Comparison of ENCODE assay signal across 20 cellular contexts in the genomic region with DNA sequence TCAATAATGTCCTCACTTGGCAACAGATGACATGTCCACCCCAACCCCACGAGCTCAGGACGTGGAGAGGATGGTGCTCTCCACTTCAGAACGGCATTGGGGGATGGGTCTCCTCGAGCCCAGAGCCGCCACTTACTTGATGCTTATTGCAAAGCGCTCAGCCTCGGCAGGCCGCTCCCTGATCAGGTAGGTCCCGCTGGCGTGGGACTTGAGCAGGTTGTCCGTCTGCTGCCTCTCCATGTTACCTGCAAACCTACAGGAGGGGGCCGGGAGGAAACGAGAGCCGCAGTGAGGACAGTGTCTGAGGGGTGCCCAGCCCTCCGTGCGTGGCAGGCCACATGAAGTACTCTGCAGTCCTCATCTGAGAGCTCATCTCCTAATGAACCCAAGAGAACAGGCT. TPM values are rescaled to one million over a fixed set of nuclear protein-coding genes. Genes with fewer than 3 reads are reported as not detected.
DNase-seq lines count a peak whose midpoint lies in the region; ATAC-seq, FAIRE-seq and TF ChIP-seq lines count a peak whose summit lies in the region.
"Had no signal": no experiment of that assay in that cellular context is flagged by ENCODE, and none has a peak within 500 bp of the region (broad histone marks: within the 10 kb centered on the region; RNA-seq: fewer than 3 reads in every experiment).

No MANE protein-coding gene starts in this region.

- peak overlapping the region; percentile 18; the same call in 1 of the 2 replicates for H4K91ac ChIP-seq in IMR-90 (ENCODE audit: insufficient read depth, low read depth, low read length)

- no peak for TF ChIP-seq RAD21 in IMR-90 (IDR thresholded peaks at IDR 0.05; ENCODE audit: low read length)
- no peak for TF ChIP-seq RAD21 in HepG2 (CRISPR knock-in tag; IDR thresholded peaks at IDR 0.05)

- peaks cover 4% of the 10 kb centered on the region; the same call in 1 of the 2 replicates for H3K4me1 ChIP-seq in IMR-90 (ENCODE audit: control insufficient read depth, insufficient read depth, low read length)
- no peaks in the 10 kb centered on the region for H3K4me1 ChIP-seq in HepG2 (ENCODE audit: insufficient read depth, low read length)
- H3K4me1 ChIP-seq in smooth muscle cell (ENCODE audit: low read depth) = no peaks in the 10 kb centered on the region

- no peaks in the 10 kb centered on the region; the same call in 1 of the 2 replicates for H3K9me1 ChIP-seq in IMR-90 (ENCODE audit: insufficient read depth, low read length)

- H3K9me3 ChIP-seq in IMR-90 (ENCODE audit: control insufficient read depth, insufficient read depth, low read length) = no peaks in the 10 kb centered on the region
- 0 out of 2 replicates have a peak, but pooled peaks cover 5% of the 10 kb centered on the region for H3K9me3 ChIP-seq in HepG2 (ENCODE audit: low read length)
- H3K9me3 ChIP-seq in smooth muscle cell (replicated peaks; ENCODE audit: low read depth) = no peaks in the 10 kb centered on the region

- H3K4me1 Mint-ChIP-seq in WTC11 = no peaks in the 10 kb centered on the region
- no peaks in the 10 kb centered on the region for H3K4me1 Mint-ChIP-seq in activated T-helper 17 cell treated with anti-CD3 and anti-CD28 coated beads, Interleukin-2, amount 50 U/mL, for 72 hours
- H3K4me1 Mint-ChIP-seq: IgD-negative memory B cell had no signal

- no peak overlapping the region; the same call in 2 of the 3 replicates for H2BK15ac ChIP-seq in IMR-90 (ENCODE audit: low read depth, low read length)

- H3K4me3 Mint-ChIP-seq in WTC11 = no peak overlapping the region
- H3K4me3 Mint-ChIP-seq in activated T-helper 17 cell treated with anti-CD3 and anti-CD28 coated beads, Interleukin-2, amount 50 U/mL, for 72 hours = no peak overlapping the region

- TF ChIP-seq CTCF in IMR-90 (conservative IDR thresholded peaks at IDR 0.05; ENCODE audit: low read depth, low read length) = no peak
- no peak for TF ChIP-seq CTCF in WTC11 (IDR thresholded peaks at IDR 0.05)
- TF ChIP-seq CTCF in HepG2 (CRISPR knock-in tag; IDR thresholded peaks at IDR 0.05) = no peak
- no peak for TF ChIP-seq CTCF in smooth muscle cell (IDR thresholded peaks at IDR 0.05; ENCODE audit: borderline replicate concordance, insufficient read depth, poor library complexity, severe bottlenecking)

- no peak for DNase-seq in IMR-90
- peak; percentile 5 for DNase-seq in WTC11 (ENCODE audit: low spot score)
- no peak for DNase-seq in HepG2 (ENCODE audit: low spot score)
- DNase-seq in smooth muscle cell (lab: John Stamatoyannopoulos, UW; ENCODE audit: unreplicated experiment) = no peak
- DNase-seq in DMS153 (lab: John Stamatoyannopoulos, UW) = no peak
- no peak for DNase-seq in NCI-H82 treated with DMSO at 0.1 percent for 48 hours (lab: John Stamatoyannopoulos, UW; ENCODE audit: unreplicated experiment)
- DNase-seq: COR-L47, DMS53, Kasumi-1, MM.1S, NCI-H1105, NCI-H1694, NCI-H2107, NCI-H2227 treated with DMSO at 0.1 percent for 48 hours, NCI-H524, SHP77 had no signal

- peak overlapping the region; percentile 16; the same call in 1 of the 2 replicates for H2BK120ac ChIP-seq in IMR-90 (ENCODE audit: low read depth, low read length)

- H3K79me1 ChIP-seq in IMR-90 (ENCODE audit: low read depth in 1 of 2, low read length in 2 of 2) = no peaks in the 10 kb centered on the region; a peak in 1 of 4 replicates

- peak overlapping the region; percentile 55; the same call in 1 of the 2 replicates for H3K4ac ChIP-seq in IMR-90 (ENCODE audit: low read depth, low read length)

- intact Hi-C loops in IMR-90 (cut with micrococcal nuclease) (no loop called here), HepG2 (cut with micrococcal nuclease; ENCODE audit: unreplicated experiment) (no loop called here)

- no peak overlapping the region for H3K23ac ChIP-seq in IMR-90 (ENCODE audit: low read depth, low read length)

- H3K4me3 ChIP-seq in IMR-90 (ENCODE audit: insufficient read depth, low read depth, low read length) (no peak overlapping the region), HepG2 (replicated peaks in 1 of 3; ENCODE audit: insufficient read depth in 1 of 3, low read depth in 2 of 3, low read length in 3 of 3) (no peak overlapping the region), smooth muscle cell (no peak overlapping the region)

- TF ChIP-seq POLR2A in IMR-90 (IDR thresholded peaks at IDR 0.05; ENCODE audit: low read depth, low read length) (no peak), HepG2 (IDR thresholded peaks at IDR 0.05; ENCODE audit: insufficient read depth in 1 of 2, low read depth in 2 of 2, low read length in 2 of 2) (no peak)

- H2AK9ac ChIP-seq in IMR-90 (replicated peaks; ENCODE audit: low read depth, low read length, poor library complexity) = no peak overlapping the region

- no peak overlapping the region for H3K18ac ChIP-seq in IMR-90 (ENCODE audit: low read depth, low read length)

- H2AK5ac ChIP-seq in IMR-90 (ENCODE audit: low read depth, low read length) = no peak overlapping the region

- H4K20me1 ChIP-seq in IMR-90 (ENCODE audit: insufficient read depth, low read length) = peaks cover 8% of the 10 kb centered on the region; the same call in 1 of the 2 replicates
- H4K20me1 ChIP-seq in HepG2 (ENCODE audit: insufficient read depth, low read length) = no peaks in the 10 kb centered on the region
- no peaks in the 10 kb centered on the region for H4K20me1 ChIP-seq in smooth muscle cell (ENCODE audit: low read depth)

- dilution Hi-C loops in IMR-90 (cut with HindIII; ENCODE audit: low sequenced_read_pairs, unreplicated experiment) = loop anchor here (25.0 kb wide), 1 partner anchor 238 kb away; no protein-coding TSS in a partner anchor

- H3K36me3 ChIP-seq in IMR-90 (ENCODE audit: control insufficient read depth, insufficient read depth, low read length) = peaks cover 60% of the 10 kb centered on the region
- peaks cover 27 to 69% of the 10 kb centered on the region in 2 experiments; a peak in 4 of 5 replicates for H3K36me3 ChIP-seq in HepG2 (replicated peaks in 1 of 2; ENCODE audit: control insufficient read depth in 1 of 2, insufficient read depth in 2 of 2, low read length in 2 of 2)
- H3K36me3 ChIP-seq in smooth muscle cell (ENCODE audit: low read depth) = no peaks in the 10 kb centered on the region

- POLR2A ChIA-PET in IMR-90 (lab: Charles Lee; ENCODE audit: unreplicated experiment) (no interaction called here), WTC11 (lab: Charles Lee) (no interaction called here), HepG2 (lab: Yijun Ruan, JAX) (no interaction called here)

- H3K27me3 ChIP-seq in IMR-90 (ENCODE audit: control insufficient read depth, insufficient read depth, low read length) (no peaks in the 10 kb centered on the region), HepG2 (ENCODE audit: control insufficient read depth in 1 of 2, insufficient read depth in 2 of 2, low read length in 2 of 2) (no peaks in the 10 kb centered on the region), smooth muscle cell (ENCODE audit: low read depth) (no peaks in the 10 kb centered on the region)

- no peak for TF ChIP-seq EP300 in HepG2 (IDR thresholded peaks at IDR 0.05; ENCODE audit: low read depth in 2 of 2, low read length in 2 of 2)
- no peak for TF ChIP-seq EP300 in HepG2 (CRISPR knock-in tag; IDR thresholded peaks at IDR 0.05; ENCODE audit: borderline replicate concordance)

- peak overlapping the region; percentile 32 for H2BK5ac ChIP-seq in IMR-90 (ENCODE audit: low read depth, low read length, poor library complexity, severe bottlenecking)

- H3K9ac ChIP-seq in IMR-90 (ENCODE audit: low read depth, low read length) (no peak overlapping the region), HepG2 (ENCODE audit: insufficient read depth, low read depth, low read length) (no peak overlapping the region), smooth muscle cell (ENCODE audit: low read depth) (no peak overlapping the region)

- H3K36me3 Mint-ChIP-seq in WTC11 = peaks cover 27% of the 10 kb centered on the region
- H3K36me3 Mint-ChIP-seq in activated T-helper 17 cell treated with anti-CD3 and anti-CD28 coated beads, Interleukin-2, amount 50 U/mL, for 72 hours (ENCODE audit: low read depth) = no peaks in the 10 kb centered on the region

- H2AFZ ChIP-seq in IMR-90 (replicated peaks; ENCODE audit: low read length, poor library complexity) (no peak overlapping the region), HepG2 (ENCODE audit: low read length) (no peak overlapping the region), smooth muscle cell (ENCODE audit: low read depth) (no peak overlapping the region)

- 0 out of 2 replicates have a peak overlapping the region, but pooled peaks have one; percentile 5 for H2BK20ac ChIP-seq in IMR-90 (ENCODE audit: low read depth, low read length)

- no peak for ATAC-seq in IMR-90 (ENCODE audit: low read depth)
- no peak for ATAC-seq in WTC11
- no peak for ATAC-seq in HepG2
- ATAC-seq in activated T-helper 17 cell treated with anti-CD3 and anti-CD28 coated beads, Interleukin-2, amount 50 U/mL, for 72 hours (replicated peaks) = no peak
- ATAC-seq: Panc1 had no signal

- in situ Hi-C loops in IMR-90 (cut with MboI; ENCODE audit: low sequenced_read_pairs) (loop anchor here (25.0 kb wide), 1 partner anchor 363 kb away; a partner anchor contains a TSS), HepG2 (cut with HindIII; ENCODE audit: extremely low pct_ligation_motif_present, low pct_unique_long_range_greater_than_20kb) (no loop called here)

- no TSS peak for BruUV-seq in IMR-90 (replicated peaks; lab: Mats Ljungman, UMichigan)
- BruUV-seq in HepG2 (replicated peaks; lab: Mats Ljungman, UMichigan) = no TSS peak

- H3K4me2 ChIP-seq in IMR-90 (ENCODE audit: low read depth, low read length) (no peak overlapping the region), HepG2 (ENCODE audit: low read depth, low read length) (no peak overlapping the region), smooth muscle cell (no peak overlapping the region)

- H4K5ac ChIP-seq in IMR-90 (ENCODE audit: low read depth, low read length) = no peak overlapping the region

- no peak overlapping the region for H3K56ac ChIP-seq in IMR-90 (ENCODE audit: extremely low read depth, insufficient read depth, low read length)

- no peaks in the 10 kb centered on the region for H3K9me3 Mint-ChIP-seq in WTC11
- no peaks in the 10 kb centered on the region for H3K9me3 Mint-ChIP-seq in activated T-helper 17 cell treated with anti-CD3 and anti-CD28 coated beads, Interleukin-2, amount 50 U/mL, for 72 hours
- H3K9me3 Mint-ChIP-seq: IgD-negative memory B cell had no signal

- no peak for FAIRE-seq in HepG2 (lab: Jason Lieb, UNC)
- FAIRE-seq: H54 had no signal

- 97% methylated on average over 11 of the region's 16 CpGs; no CpG with 5 or more reads in 1 of the 2 experiments for WGBS in IMR-90 (ENCODE audit: extremely low coverage in 2 of 2, insufficient read length in 1 of 2), 2 experiments
- WGBS in HepG2 (ENCODE audit: low lambda C conversion rate) = 97% methylated on average over 5 of the region's 16 CpGs
- over 99% methylated on average over 16 of the region's 16 CpGs for WGBS in smooth muscle cell (ENCODE audit: low lambda C conversion rate)

- H3K14ac ChIP-seq in IMR-90 (replicated peaks; ENCODE audit: low read depth, low read length) = no peak overlapping the region

- H3K27ac Mint-ChIP-seq in WTC11 = no peak overlapping the region
- no peak overlapping the region for H3K27ac Mint-ChIP-seq in activated T-helper 17 cell treated with anti-CD3 and anti-CD28 coated beads, Interleukin-2, amount 50 U/mL, for 72 hours

- H3K79me2 ChIP-seq in HepG2 (ENCODE audit: insufficient read depth, low read length) (no peaks in the 10 kb centered on the region), smooth muscle cell (ENCODE audit: low read depth) (no peaks in the 10 kb centered on the region)

- H4K8ac ChIP-seq in IMR-90 (ENCODE audit: low read depth in 2 of 2, low read length in 2 of 2) = no peak overlapping the region

- H3K27ac ChIP-seq in IMR-90 (ENCODE audit: insufficient read depth, low read length) (no peak overlapping the region), HepG2 (ENCODE audit: extremely low read length, insufficient read depth, low read length) (no peak overlapping the region), smooth muscle cell (ENCODE audit: low read depth) (peak overlapping the region; percentile 81)

- H3K27me3 Mint-ChIP-seq in WTC11 (ENCODE audit: low read depth) = no peaks in the 10 kb centered on the region
- no peaks in the 10 kb centered on the region for H3K27me3 Mint-ChIP-seq in activated T-helper 17 cell treated with anti-CD3 and anti-CD28 coated beads, Interleukin-2, amount 50 U/mL, for 72 hours
- H3K27me3 Mint-ChIP-seq: IgD-negative memory B cell had no signal

- CTCF ChIA-PET in IMR-90 (lab: Yijun Ruan, JAX) (no interaction called here), WTC11 (lab: Charles Lee) (no interaction called here), HepG2 (lab: Yijun Ruan, JAX; ENCODE audit: low intra/inter-chr PET ratio, low total read pairs) (no interaction called here)

- H3F3A ChIP-seq in smooth muscle cell (ENCODE audit: low read depth) = no peaks in the 10 kb centered on the region

RNA-seq across cellular contexts. Expression of a gene that starts 36.6 kb away (rescaled TPM):
- total RNA-seq in IMR-90 (2012; rRNA removed) (4.7 and 5.0 TPM in 2 replicates), WTC11 (2021) (8.5 to 15.2 TPM (median 13.7 TPM) in 3 replicates), HepG2 (2016; rRNA removed; fragmentation: Illumina TruSeq; extraction: Trizol) (32.5 and 34.9 TPM in 2 replicates), smooth muscle cell (3.3 and 4.5 TPM in 2 replicates)
- polyA plus RNA-seq in IMR-90 (2012; rRNA removed) (7.5 and 8.5 TPM in 2 replicates), HepG2 (2011; rRNA removed) (11.6 and 15.6 TPM in 2 replicates), smooth muscle cell (10.1 and 11.8 TPM in 2 replicates)
- polyA plus RNA-seq in IMR-90 (2012; cell fraction: cytosol; rRNA removed) = 5.0 and 8.3 TPM in 2 replicates
- polyA plus RNA-seq in IMR-90 (2012; cell fraction: nucleus; rRNA removed; ENCODE audit: low replicate concordance) = 9.2 and 23.8 TPM in 2 replicates
- 5.5 and 6.4 TPM in 2 replicates for total RNA-seq in HepG2 (2016; cell fraction: cytosol; rRNA removed; fragmentation: Illumina TruSeq; extraction: Trizol; ENCODE audit: low read depth)
- 25.6 and 34.1 TPM in 2 replicates for total RNA-seq in HepG2 (2016; cell fraction: insoluble cytoplasmic fraction; rRNA removed; fragmentation: Illumina TruSeq; extraction: Trizol)
- total RNA-seq in HepG2 (2016; cell fraction: membrane; rRNA removed; fragmentation: Illumina TruSeq; extraction: Trizol) = 13.0 TPM in 2 replicates
- total RNA-seq in HepG2 (2016; cell fraction: nucleus; rRNA removed; fragmentation: Illumina TruSeq; extraction: Trizol) = 26.8 and 31.9 TPM in 2 replicates
- 6.1 and 10.1 TPM in 2 replicates for polyA plus RNA-seq in HepG2 (2011; cell fraction: cytosol; rRNA removed)
- 107 and 130 TPM in 2 replicates for polyA plus RNA-seq in HepG2 (2011; cell fraction: nucleus; rRNA removed)
- polyA plus RNA-seq in HepG2 (2012) = 20.2 and 23.9 TPM in 2 replicates
- 4.0 and 4.1 TPM in 2 replicates for polyA plus RNA-seq in HepG2 (2016; cell fraction: cytosol; fragmentation: Illumina TruSeq; extraction: Trizol; ENCODE audit: low read depth)
- polyA plus RNA-seq in HepG2 (2016; cell fraction: insoluble cytoplasmic fraction; fragmentation: Illumina TruSeq; extraction: Trizol; ENCODE audit: low read depth) = 23.4 and 31.6 TPM in 2 replicates
- 7.8 and 8.3 TPM in 2 replicates for polyA plus RNA-seq in HepG2 (2016; cell fraction: membrane; fragmentation: Illumina TruSeq; extraction: Trizol; ENCODE audit: low read depth)
- 46.0 and 50.9 TPM in 2 replicates for polyA plus RNA-seq in HepG2 (2016; cell fraction: nucleus; fragmentation: Illumina TruSeq; extraction: Trizol; ENCODE audit: insufficient read depth, low read depth)
- 55.5 TPM in 1 of 2 replicates, not detected in the other for polyA minus RNA-seq in HepG2 (2011; rRNA and poly(A)+ RNA removed; ENCODE audit: low replicate concordance)
- polyA minus RNA-seq in HepG2 (2011; cell fraction: cytosol; rRNA and poly(A)+ RNA removed) = 17.1 and 19.0 TPM in 2 replicates
- polyA minus RNA-seq in HepG2 (2011; cell fraction: nucleus; rRNA and poly(A)+ RNA removed) = 35.9 and 37.7 TPM in 2 replicates
- 1 to 10 TPM; 2.7 to 2.8 TPM for total RNA-seq in activated T-helper 17 cell treated with anti-CD3 and anti-CD28 coated beads, Interleukin-2, amount 50 U/mL, for 72 hours
